8 cellular contexts compared by ENCODE assay signal in the genomic region with DNA sequence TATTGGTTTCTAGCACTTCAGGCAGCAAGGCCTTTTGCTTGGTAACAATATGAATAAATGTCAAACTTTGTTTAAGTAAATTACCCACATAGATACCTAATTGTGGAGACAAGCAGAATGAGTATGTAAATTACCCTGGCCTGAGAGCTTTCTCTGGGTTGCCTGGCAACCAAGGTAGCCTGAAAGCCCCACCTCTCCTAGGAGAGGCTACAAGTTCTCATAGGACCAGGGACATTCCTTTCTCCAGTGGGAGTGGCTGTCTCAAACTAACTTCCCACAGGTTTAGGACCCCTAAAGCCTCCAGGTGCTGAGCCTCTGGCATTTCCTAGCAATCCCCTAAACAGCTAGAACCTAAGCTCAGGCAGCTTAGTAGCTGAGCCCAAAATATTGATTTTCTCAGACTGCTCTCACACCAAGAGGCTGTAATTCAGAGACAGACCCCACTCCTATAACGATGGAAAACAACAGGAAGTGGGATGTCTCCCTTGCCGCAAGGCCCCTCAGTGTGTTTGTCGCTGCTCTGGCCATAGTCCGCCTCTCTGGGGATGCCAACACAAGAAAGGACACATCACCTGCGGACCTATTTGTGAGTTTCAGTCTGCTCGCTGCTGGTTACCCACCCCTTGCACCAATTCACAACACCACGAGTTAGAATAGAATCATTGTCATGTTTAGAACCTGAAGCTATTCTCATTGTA.
DNase-seq lines count a peak whose midpoint lies in the region; ATAC-seq and TF ChIP-seq lines count a peak whose summit lies in the region.

No MANE protein-coding gene starts in this region.

- H3K4me1 Mint-ChIP-seq in stimulated activated naive B cell treated with anti-CD40 and anti-IgM and Interleukin-4, amounts not matched to agents 10 μg/mL and 1 μg/mL and 100 μg/mL, for 72 hours, result peaks cover 23 to 39% of the 10 kb centered on the region in 2 donors

- peak overlapping the region; percentile 2 to 49 for H3K4me3 Mint-ChIP-seq in stimulated activated naive B cell treated with anti-CD40 and anti-IgM and Interleukin-4, amounts not matched to agents 10 μg/mL and 1 μg/mL and 100 μg/mL, for 72 hours

- peak; percentile 84 for ATAC-seq in HG03159 (IDR thresholded peaks at IDR 0.05; ENCODE audit: unreplicated experiment)
- ATAC-seq in stimulated activated naive B cell treated with anti-CD40 and anti-IgM and Interleukin-4, amounts not matched to agents 10 μg/mL and 1 μg/mL and 100 μg/mL, for 72 hours (replicated peaks), result peak; percentile 85 to 90

- peak overlapping the region; percentile 89 for H3K27ac Mint-ChIP-seq in stimulated activated naive B cell treated with anti-CD40 and anti-IgM and Interleukin-4, amounts not matched to agents 10 μg/mL and 1 μg/mL and 100 μg/mL, for 72 hours

- TF ChIP-seq CTCF in thyroid gland (IDR thresholded peaks at IDR 0.05), result no peak

- no peaks in the 10 kb centered on the region for H3K36me3 ChIP-seq in thyroid gland

- WGBS in thyroid gland, 2 donors, result 79 to 83% methylated on average over 7 of the region's 7 CpGs

- no peak overlapping the region for H3K27ac ChIP-seq in thyroid gland

- H3K4me3 ChIP-seq in thyroid gland (replicated peaks in 1 of 3), result no peak overlapping the region

- no peaks in the 10 kb centered on the region for H3K27me3 Mint-ChIP-seq in stimulated activated naive B cell treated with anti-CD40 and anti-IgM and Interleukin-4, amounts not matched to agents 10 μg/mL and 1 μg/mL and 100 μg/mL, for 72 hours

- H3K4me1 ChIP-seq in thyroid gland, result no peaks in the 10 kb centered on the region

- intact Hi-C loops in thyroid gland (cut with DNase I), result no loop called here

- peak; percentile 14 to 42 for DNase-seq in NOMO-1 (lab: John Stamatoyannopoulos, UW; ENCODE audit: unreplicated experiment in 2 of 2)
- no peak for DNase-seq in NOMO-1 treated with dmso at 0.1 percent for 144 hours (lab: John Stamatoyannopoulos, UW; ENCODE audit: unreplicated experiment)
- peak; percentile 62 for DNase-seq in ecto neural progenitor cell (ENCODE audit: low spot score)
- DNase-seq in stimulated activated naive B cell treated with anti-CD40 and anti-IgM and Interleukin-4, amounts not matched to agents 10 μg/mL and 1 μg/mL and 100 μg/mL, for 72 hours, result peak; percentile 27
- no peak for DNase-seq in thyroid gland
- no peak for DNase-seq in HCEC 1CT
- no peak for DNase-seq in activated CD8-positive, alpha-beta memory T cell treated with anti-CD3 and anti-CD28 coated beads, Interleukin-2, amount 50 U/mL, for 48 hours

- no peaks in the 10 kb centered on the region for H3K27me3 ChIP-seq in thyroid gland

- H3K36me3 Mint-ChIP-seq in stimulated activated naive B cell treated with anti-CD40 and anti-IgM and Interleukin-4, amounts not matched to agents 10 μg/mL and 1 μg/mL and 100 μg/mL, for 72 hours, result no peaks in the 10 kb centered on the region

- no peaks in the 10 kb centered on the region for H3K9me3 ChIP-seq in thyroid gland

- no peak for TF ChIP-seq POLR2A in thyroid gland (IDR thresholded peaks at IDR 0.05)

- no peaks in the 10 kb centered on the region for H3K9me3 Mint-ChIP-seq in stimulated activated naive B cell treated with anti-CD40 and anti-IgM and Interleukin-4, amounts not matched to agents 10 μg/mL and 1 μg/mL and 100 μg/mL, for 72 hours

Comparison
In these comparisons a context has a peak if more than half of its experiments do, and no peak if none do; other contexts are left out.
1. DNase-seq: peak in NOMO-1 (2 of 2), ecto neural progenitor cell (single experiment) and stimulated activated naive B cell treated with anti-CD40 and anti-IgM and Interleukin-4, amounts not matched to agents 10 μg/mL and 1 μg/mL and 100 μg/mL, for 72 hours (single experiment); none in NOMO-1 treated with dmso at 0.1 percent for 144 hours (single experiment), thyroid gland (0 of 2), HCEC 1CT (single experiment) and activated CD8-positive, alpha-beta memory T cell treated with anti-CD3 and anti-CD28 coated beads, Interleukin-2, amount 50 U/mL, for 48 hours (single experiment).